In the genomic region with DNA sequence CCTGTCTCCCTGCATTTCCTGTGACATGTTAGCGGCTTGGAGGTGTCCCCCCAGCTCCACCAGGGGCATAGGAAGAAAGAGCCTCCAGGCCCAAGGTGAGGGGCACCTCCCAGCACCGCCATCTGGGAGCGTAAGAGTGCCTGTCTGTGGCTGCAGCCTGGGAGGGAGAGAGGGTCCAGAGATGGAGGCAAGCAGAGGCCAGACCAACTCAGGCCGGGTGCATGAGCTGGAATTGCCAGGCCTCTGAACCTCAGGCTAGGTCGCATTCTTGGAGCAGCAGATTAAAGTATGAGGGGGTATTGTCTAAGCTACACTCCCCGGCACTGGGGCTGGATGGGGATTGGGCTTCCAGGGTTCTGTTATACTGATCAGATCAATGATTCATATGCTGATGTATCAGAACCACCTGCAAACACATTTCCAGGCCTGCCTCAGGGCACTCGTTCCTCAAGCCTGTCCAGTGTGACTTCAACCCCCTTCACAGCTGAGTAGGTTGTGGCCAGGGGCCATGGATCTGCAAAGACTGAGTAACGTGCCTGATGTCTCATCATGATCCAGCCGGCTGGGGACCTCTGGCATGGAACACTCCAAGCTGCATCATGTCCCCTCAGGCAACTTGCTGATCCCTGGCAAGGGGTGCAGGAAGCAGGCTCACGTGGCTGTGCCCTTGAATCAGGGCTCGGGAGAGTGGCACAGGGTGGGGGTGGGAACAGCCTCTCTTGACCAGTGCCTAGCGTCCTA, we compare ENCODE assay signal across 10 cellular contexts.
A peak's percentile ranks its signal among the peaks of the same experiment; 100 is the strongest.
DNase-seq lines count a peak whose midpoint lies in the region; ATAC-seq and TF ChIP-seq lines count a peak whose summit lies in the region.
"Had no signal": no experiment of that assay in that cellular context is flagged by ENCODE, and none has a peak within 500 bp of the region (broad histone marks: within the 10 kb centered on the region; RNA-seq: fewer than 3 reads in every experiment).

No MANE protein-coding gene starts in this region.

- H3K79me2 ChIP-seq in MM.1S (ENCODE audit: low read length), result no peaks in the 10 kb centered on the region

- H3F3A ChIP-seq in MM.1S (ENCODE audit: insufficient read depth, low read length), result peaks cover 6% of the 10 kb centered on the region; the same call in 1 of the 2 replicates

- peak overlapping the region; percentile 75 for H3K4me3 ChIP-seq in CD8-positive, alpha-beta memory T cell (ENCODE audit: low read length)
- H3K4me3 ChIP-seq in MM.1S (ENCODE audit: low read length), result no peak overlapping the region
- H3K4me3 ChIP-seq in colonic mucosa, result no peak overlapping the region

- intact Hi-C loops in activated CD4-positive, alpha-beta T cell treated with anti-CD3 and anti-CD28 coated beads for 36 hours (cut with DNase I, micrococcal nuclease), result no loop called here
- intact Hi-C loops in colonic mucosa (cut with DNase I), result no loop called here

- H3K36me3 Mint-ChIP-seq in CD8-positive, alpha-beta memory T cell, result peaks cover 0 to 7% (median 0%) of the 10 kb centered on the region in 3 donors
- H3K36me3 Mint-ChIP-seq in nephron (ENCODE audit: low read depth), result no peaks in the 10 kb centered on the region
- H3K36me3 Mint-ChIP-seq in activated CD4-positive, alpha-beta T cell treated with anti-CD3 and anti-CD28 coated beads for 36 hours (ENCODE audit: low read depth), result peaks cover 2% of the 10 kb centered on the region

- peaks cover 19% of the 10 kb centered on the region for H3K4me1 ChIP-seq in CD8-positive, alpha-beta memory T cell (ENCODE audit: insufficient read depth, low read length)
- peaks cover 38% of the 10 kb centered on the region for H3K4me1 ChIP-seq in MM.1S (ENCODE audit: low read length)
- H3K4me1 ChIP-seq in colonic mucosa, result no peaks in the 10 kb centered on the region

- H3K9me2 ChIP-seq in MM.1S (replicated peaks; ENCODE audit: insufficient read depth, low read length), result no peaks in the 10 kb centered on the region

- H3K36me3 ChIP-seq in CD8-positive, alpha-beta memory T cell (ENCODE audit: insufficient read depth, low read length), result no peaks in the 10 kb centered on the region
- H3K36me3 ChIP-seq in MM.1S (replicated peaks; ENCODE audit: insufficient read depth, low read length), result no peaks in the 10 kb centered on the region
- no peaks in the 10 kb centered on the region for H3K36me3 ChIP-seq in colonic mucosa

- no peak overlapping the region for H3K9ac ChIP-seq in MM.1S (ENCODE audit: low read length)
- H3K9ac ChIP-seq in colonic mucosa (ENCODE audit: low read depth in 2 of 2, low read length in 2 of 2), result no peak overlapping the region

- peak overlapping the region; percentile 64; the same call in 1 of the 2 replicates for H3K4me2 ChIP-seq in MM.1S (ENCODE audit: low read depth, low read length)

- peak overlapping the region in 6 of 7 donors; percentile 8 to 87 (median 58) for H3K4me3 Mint-ChIP-seq in CD8-positive, alpha-beta memory T cell
- H3K4me3 Mint-ChIP-seq in nephron, result no peak overlapping the region
- H3K4me3 Mint-ChIP-seq in activated CD4-positive, alpha-beta T cell treated with anti-CD3 and anti-CD28 coated beads for 36 hours, result no peak overlapping the region

- H3K27ac Mint-ChIP-seq in CD8-positive, alpha-beta memory T cell, result peak overlapping the region in 6 of 8 donors; percentile 43 to 97 (median 94)
- H3K27ac Mint-ChIP-seq in nephron, result peak overlapping the region; percentile 41 to 99 (median 60)
- no peak overlapping the region for H3K27ac Mint-ChIP-seq in activated CD4-positive, alpha-beta T cell treated with anti-CD3 and anti-CD28 coated beads for 36 hours

- CTCF ChIA-PET in CD8-positive, alpha-beta memory T cell (lab: Charles Lee), result interaction anchor here (0.9 kb wide), 1 partner anchor 84 kb away, joined by 3 read pairs; no protein-coding TSS in a partner anchor
- CTCF ChIA-PET in activated CD4-positive, alpha-beta T cell treated with anti-CD3 and anti-CD28 coated beads for 36 hours (lab: Charles Lee), result no interaction called here

- no peak overlapping the region for H3K27ac ChIP-seq in CD8-positive, alpha-beta memory T cell (ENCODE audit: low read depth, low read length)
- peak overlapping the region; percentile 92; the same call in 1 of the 2 replicates for H3K27ac ChIP-seq in MM.1S (ENCODE audit: low read length)
- no peak overlapping the region for H3K27ac ChIP-seq in colonic mucosa

- H4K20me1 ChIP-seq in MM.1S (ENCODE audit: insufficient read depth, low read length), result no peaks in the 10 kb centered on the region

- ATAC-seq in HG03565 (IDR thresholded peaks at IDR 0.05; ENCODE audit: unreplicated experiment), result no peak
- ATAC-seq in activated CD4-positive, alpha-beta T cell treated with anti-CD3 and anti-CD28 coated beads for 36 hours, result no peak

- H3K9me3 ChIP-seq in CD8-positive, alpha-beta memory T cell (ENCODE audit: low read length), result no peaks in the 10 kb centered on the region
- H3K9me3 ChIP-seq in MM.1S (replicated peaks; ENCODE audit: insufficient read depth, low read length) (no peaks in the 10 kb centered on the region), colonic mucosa (no peaks in the 10 kb centered on the region)

- no peak for DNase-seq in CD8-positive, alpha-beta memory T cell
- no peak for DNase-seq in MM.1S
- peak; percentile 55 for DNase-seq in dermis blood vessel endothelial cell
- DNase-seq in activated CD4-positive, alpha-beta T cell treated with anti-CD3 and anti-CD28 coated beads for 36 hours, result no peak
- no peak for DNase-seq in colonic mucosa
- no peak for DNase-seq in DMS79 treated with DMSO at 0.1 percent for 48 hours (lab: John Stamatoyannopoulos, UW)
- DNase-seq: activated T-cell treated with anti-CD3 and anti-CD28 coated beads, Interleukin-2, amount 50 U/mL, for 48 hours; OCI-M1 had no signal

- H3K4me1 Mint-ChIP-seq in CD8-positive, alpha-beta memory T cell, result peaks cover 14 to 17% (median 16%) of the 10 kb centered on the region in 3 donors
- peaks cover 60% of the 10 kb centered on the region for H3K4me1 Mint-ChIP-seq in nephron
- peaks cover 15% of the 10 kb centered on the region for H3K4me1 Mint-ChIP-seq in activated CD4-positive, alpha-beta T cell treated with anti-CD3 and anti-CD28 coated beads for 36 hours

- no peaks in the 10 kb centered on the region for H3K27me3 Mint-ChIP-seq in CD8-positive, alpha-beta memory T cell
- no peaks in the 10 kb centered on the region for H3K27me3 Mint-ChIP-seq in nephron (ENCODE audit: low read depth)
- H3K27me3 Mint-ChIP-seq in activated CD4-positive, alpha-beta T cell treated with anti-CD3 and anti-CD28 coated beads for 36 hours, result no peaks in the 10 kb centered on the region

- POLR2A ChIA-PET in CD8-positive, alpha-beta memory T cell (lab: Charles Lee), result interaction anchor here (1.3 kb wide), 1 partner anchor 131 kb away, joined by 4 read pairs; a partner anchor contains a TSS
- POLR2A ChIA-PET in activated CD4-positive, alpha-beta T cell treated with anti-CD3 and anti-CD28 coated beads for 36 hours (lab: Charles Lee), result no interaction called here

- H3K9me3 Mint-ChIP-seq in CD8-positive, alpha-beta memory T cell, result peaks cover 0 to 4% (median 0%) of the 10 kb centered on the region in 5 donors
- H3K9me3 Mint-ChIP-seq in nephron, result no peaks in the 10 kb centered on the region
- H3K9me3 Mint-ChIP-seq in activated CD4-positive, alpha-beta T cell treated with anti-CD3 and anti-CD28 coated beads for 36 hours (ENCODE audit: low read depth), result peaks cover 2% of the 10 kb centered on the region

- no peaks in the 10 kb centered on the region for H3K27me3 ChIP-seq in CD8-positive, alpha-beta memory T cell (ENCODE audit: insufficient read depth, low read length, poor library complexity, severe bottlenecking)
- no peaks in the 10 kb centered on the region for H3K27me3 ChIP-seq in MM.1S (replicated peaks; ENCODE audit: insufficient read depth, low read length)
- no peaks in the 10 kb centered on the region for H3K27me3 ChIP-seq in colonic mucosa

- no peak for TF ChIP-seq CTCF in MM.1S (IDR thresholded peaks at IDR 0.05; ENCODE audit: low read length)
- no peak for TF ChIP-seq CTCF in nephron (IDR thresholded peaks at IDR 0.05; ENCODE audit: unreplicated experiment in 3 of 3)
- no peak for TF ChIP-seq CTCF in colonic mucosa (IDR thresholded peaks at IDR 0.05)

- no peak overlapping the region for H2AFZ ChIP-seq in MM.1S (ENCODE audit: low read length)

Comparison
In these comparisons a context has a peak if more than half of its experiments do, and no peak if none do; other contexts are left out.
1. H3K4me3 Mint-ChIP-seq: peak in CD8-positive, alpha-beta memory T cell (6 of 7); none in nephron (0 of 3) and activated CD4-positive, alpha-beta T cell treated with anti-CD3 and anti-CD28 coated beads for 36 hours (single experiment).